8 cellular contexts compared by ENCODE assay signal in genomic region chr10:69123747-69124557, GRCh38. TPM values are rescaled to one million over a fixed set of nuclear protein-coding genes. Genes with fewer than 3 reads are reported as not detected.
A peak's percentile ranks its signal among the peaks of the same experiment; 100 is the strongest.
DNase-seq lines count a peak whose midpoint lies in the region; ATAC-seq, FAIRE-seq and TF ChIP-seq lines count a peak whose summit lies in the region.

Gene VPS26A, plus strand, starts transcription at chr10:69124178. Its CDS starts 100 bp downstream, at chr10:69124278.

- DNase-seq in ELR (ENCODE audit: low read depth): peak; percentile 98
- DNase-seq in H54 (ENCODE audit: insufficient read length, low spot score): peak; percentile 98
- peak; percentile 96 for DNase-seq in LoVo (ENCODE audit: low spot score)
- DNase-seq in RWPE2 (ENCODE audit: low spot score): peak; percentile 98
- peak; percentile 98 for DNase-seq in activated T-helper 2 cell treated with anti-CD3 and anti-CD28 coated beads, Interferon-gamma antibody, Interleukin-2, Interleukin-4, amounts not matched to agents 10 μg/mL and 5 μg/mL and 100 μg/mL, durations not matched to agents 14 hours and 24 hours and 36 hours (ENCODE audit: low spot score)
- peak; percentile 96 for DNase-seq in fibroblast of mammary gland (ENCODE audit: low read depth)
- peak; percentile 100 for DNase-seq in natural killer cell
- DNase-seq in stimulated activated naive CD4-positive, alpha-beta T cell treated with Interleukin-2 at 50 U/mL for 16 hours (lab: John Stamatoyannopoulos, UW): peak; percentile 98

- TF ChIP-seq POLR2A in H54 (IDR thresholded peaks at IDR 0.05; ENCODE audit: low read depth, low read length): peak; percentile 80

- intact Hi-C loops in activated T-helper 2 cell treated with anti-CD3 and anti-CD28 coated beads, Interferon-gamma antibody, Interleukin-2, Interleukin-4, amounts not matched to agents 10 μg/mL and 5 μg/mL and 100 μg/mL, durations not matched to agents 14 hours and 24 hours and 36 hours (cut with micrococcal nuclease): loop anchor here (1.0 to 10.0 kb wide), 4 partner anchors 34 to 223 kb away; partner anchors contain the start of genes DDX50 and HKDC1
- intact Hi-C loops in natural killer cell (cut with micrococcal nuclease): loop anchor here (1.0 to 10.0 kb wide), 8 partner anchors 23 to 271 kb away; no protein-coding TSS in a partner anchor

- H3K36me3 Mint-ChIP-seq in activated T-helper 2 cell treated with anti-CD3 and anti-CD28 coated beads, Interferon-gamma antibody, Interleukin-2, Interleukin-4, amounts not matched to agents 10 μg/mL and 5 μg/mL and 100 μg/mL, durations not matched to agents 14 hours and 24 hours and 36 hours (ENCODE audit: low read depth): no peaks in the 10 kb centered on the region
- no peaks in the 10 kb centered on the region for H3K36me3 Mint-ChIP-seq in natural killer cell

- no peaks in the 10 kb centered on the region for H3K9me3 Mint-ChIP-seq in activated T-helper 2 cell treated with anti-CD3 and anti-CD28 coated beads, Interferon-gamma antibody, Interleukin-2, Interleukin-4, amounts not matched to agents 10 μg/mL and 5 μg/mL and 100 μg/mL, durations not matched to agents 14 hours and 24 hours and 36 hours
- H3K9me3 Mint-ChIP-seq in natural killer cell: no peaks in the 10 kb centered on the region

- ATAC-seq in RWPE2 (ENCODE audit: low read depth) (peak; percentile 76), natural killer cell (peak; percentile 92 to 99 (median 93))

- no peaks in the 10 kb centered on the region for H3K36me3 ChIP-seq in RWPE2 (ENCODE audit: low read depth)

- H3K4me1 ChIP-seq in RWPE2 (ENCODE audit: insufficient read depth, poor library complexity, severe bottlenecking): peaks cover 9% of the 10 kb centered on the region

- H3K27me3 Mint-ChIP-seq in activated T-helper 2 cell treated with anti-CD3 and anti-CD28 coated beads, Interferon-gamma antibody, Interleukin-2, Interleukin-4, amounts not matched to agents 10 μg/mL and 5 μg/mL and 100 μg/mL, durations not matched to agents 14 hours and 24 hours and 36 hours (ENCODE audit: low read depth): no peaks in the 10 kb centered on the region
- H3K27me3 Mint-ChIP-seq in natural killer cell (ENCODE audit: low read depth in 2 of 2): no peaks in the 10 kb centered on the region

- TF ChIP-seq CTCF in RWPE2 (IDR thresholded peaks at IDR 0.05; ENCODE audit: poor library complexity, severe bottlenecking): peak; percentile 36
- no peak for TF ChIP-seq CTCF in fibroblast of mammary gland (conservative IDR thresholded peaks at IDR 0.05; ENCODE audit: control insufficient read depth, insufficient read depth, low read depth, low read length)
- TF ChIP-seq CTCF in natural killer cell (IDR thresholded peaks at IDR 0.05): no peak

- H3K4me3 ChIP-seq in RWPE2 (ENCODE audit: severe bottlenecking): peak within 1 kb of the TSS; percentile 86
- H3K4me3 ChIP-seq in fibroblast of mammary gland (ENCODE audit: control insufficient read depth, low read depth, low read length): peak within 1 kb of the TSS; percentile 81

- H3K4me1 Mint-ChIP-seq in activated T-helper 2 cell treated with anti-CD3 and anti-CD28 coated beads, Interferon-gamma antibody, Interleukin-2, Interleukin-4, amounts not matched to agents 10 μg/mL and 5 μg/mL and 100 μg/mL, durations not matched to agents 14 hours and 24 hours and 36 hours (ENCODE audit: low read depth): peaks cover 21% of the 10 kb centered on the region
- peaks cover 15 to 21% of the 10 kb centered on the region in 2 donors for H3K4me1 Mint-ChIP-seq in natural killer cell

- H3K9me3 ChIP-seq in RWPE2 (ENCODE audit: severe bottlenecking): no peaks in the 10 kb centered on the region

- peak within 1 kb of the TSS; percentile 86 for H3K27ac Mint-ChIP-seq in activated T-helper 2 cell treated with anti-CD3 and anti-CD28 coated beads, Interferon-gamma antibody, Interleukin-2, Interleukin-4, amounts not matched to agents 10 μg/mL and 5 μg/mL and 100 μg/mL, durations not matched to agents 14 hours and 24 hours and 36 hours
- peak within 1 kb of the TSS; percentile 96 for H3K27ac Mint-ChIP-seq in natural killer cell

- peak within 1 kb of the TSS; percentile 82 for H3K27ac ChIP-seq in RWPE2 (ENCODE audit: poor library complexity, severe bottlenecking)

- H3K27me3 ChIP-seq in RWPE2 (ENCODE audit: insufficient read depth, poor library complexity, severe bottlenecking): no peaks in the 10 kb centered on the region

- peak within 1 kb of the TSS; percentile 94 for H3K4me3 Mint-ChIP-seq in activated T-helper 2 cell treated with anti-CD3 and anti-CD28 coated beads, Interferon-gamma antibody, Interleukin-2, Interleukin-4, amounts not matched to agents 10 μg/mL and 5 μg/mL and 100 μg/mL, durations not matched to agents 14 hours and 24 hours and 36 hours (ENCODE audit: low read depth)
- peak within 1 kb of the TSS; percentile 95 for H3K4me3 Mint-ChIP-seq in natural killer cell

- peak; percentile 96 for FAIRE-seq in H54 (lab: Jason Lieb, UNC)

RNA-seq across cellular contexts. Expression of gene VPS26A, which starts in this region (rescaled TPM):
- total RNA-seq in activated T-helper 2 cell treated with anti-CD3 and anti-CD28 coated beads, Interferon-gamma antibody, Interleukin-2, Interleukin-4, amounts not matched to agents 10 μg/mL and 5 μg/mL and 100 μg/mL, durations not matched to agents 14 hours and 24 hours and 36 hours: 28.4 and 31.1 TPM in 2 replicates
- 10 to 100 TPM; 62.6 to 86.4 (median 86.2) TPM for total RNA-seq in natural killer cell

Comparison
In these comparisons a context has a peak if more than half of its experiments do, and no peak if none do; other contexts are left out.
1. Peak in every context shown above with its lines: DNase-seq, ATAC-seq, H3K4me3 ChIP-seq and H3K27ac ChIP-seq.